ENCODE assay signal across 9 cellular contexts in the genomic region with DNA sequence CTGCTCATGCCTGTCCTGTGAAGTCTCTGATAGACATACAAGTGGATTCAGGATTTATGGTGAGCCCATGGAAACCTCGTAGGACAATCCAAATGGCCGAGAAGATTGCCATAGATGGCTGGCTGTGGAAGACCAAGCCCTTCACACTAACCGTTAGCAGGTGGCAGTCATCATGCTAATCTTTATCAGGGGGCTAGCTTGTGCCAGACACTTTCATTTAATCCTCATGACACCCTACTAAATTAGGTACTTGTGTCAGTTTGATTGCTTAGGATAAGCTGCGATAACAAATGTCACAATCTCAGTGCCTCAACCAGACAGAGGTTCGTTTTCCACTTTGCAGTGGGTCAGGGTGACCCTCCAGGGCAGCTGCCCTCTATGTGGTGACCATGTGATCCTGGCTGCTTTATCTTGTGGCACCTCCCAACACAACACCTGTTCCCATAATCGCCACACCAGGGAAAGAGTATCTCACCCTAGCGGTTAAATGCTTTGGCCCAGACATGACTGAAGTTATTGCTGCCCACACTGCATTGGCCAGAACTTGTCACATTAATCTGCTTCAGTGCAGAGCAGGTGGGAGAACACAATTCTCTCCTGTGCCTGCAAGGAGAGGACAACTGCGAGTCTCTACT.
DNase-seq lines count a peak whose midpoint lies in the region; ATAC-seq and FAIRE-seq lines count a peak whose summit lies in the region.
"Had no signal": no experiment of that assay in that cellular context is flagged by ENCODE, and none has a peak within 500 bp of the region (broad histone marks: within the 10 kb centered on the region; RNA-seq: fewer than 3 reads in every experiment).

No MANE protein-coding gene starts in this region.

- no peaks in the 10 kb centered on the region for H3K79me1 ChIP-seq in mesenchymal stem cell (replicated peaks; ENCODE audit: low read length, poor library complexity, severe bottlenecking)

- no peaks in the 10 kb centered on the region for H3K9me3 ChIP-seq in mesenchymal stem cell (ENCODE audit: control insufficient read depth, low read length)

- DNase-seq in Daoy (ENCODE audit: low read depth): peak; percentile 32
- DNase-seq in HTR-8/SVneo (ENCODE audit: insufficient read length, low spot score): no peak
- DNase-seq in amniotic epithelial cell (ENCODE audit: low read depth): peak; percentile 23
- DNase-seq in mesenchymal stem cell: peak; percentile 0
- DNase-seq in activated CD4-positive, alpha-beta memory T cell treated with anti-CD3 and anti-CD28 coated beads for 36 hours: no peak
- DNase-seq: activated T-cell treated with anti-CD3 and anti-CD28 coated beads, Interleukin-2, amount 50 U/mL, for 4 hours had no signal

- no peak overlapping the region for H2AK5ac ChIP-seq in mesenchymal stem cell (ENCODE audit: low read length, severe bottlenecking)

- no peak overlapping the region for H4K91ac ChIP-seq in mesenchymal stem cell (ENCODE audit: low read length)

- H3K4me1 Mint-ChIP-seq in activated CD4-positive, alpha-beta memory T cell treated with anti-CD3 and anti-CD28 coated beads for 36 hours (ENCODE audit: low read depth): peaks cover 7% of the 10 kb centered on the region

- H3K9ac ChIP-seq in mesenchymal stem cell (ENCODE audit: low read length): no peak overlapping the region

- 76% methylated on average over 7 of the region's 8 CpGs for WGBS in mesenchymal stem cell

- H3K36me3 ChIP-seq in mesenchymal stem cell (ENCODE audit: control insufficient read depth in 1 of 2, insufficient read depth in 2 of 2, low read depth in 1 of 2, low read length in 2 of 2): no peaks in the 10 kb centered on the region

- peaks cover 2% of the 10 kb centered on the region for H3K27me3 Mint-ChIP-seq in activated CD4-positive, alpha-beta memory T cell treated with anti-CD3 and anti-CD28 coated beads for 36 hours

- H3K14ac ChIP-seq in mesenchymal stem cell (ENCODE audit: low read length in 2 of 2): no peak overlapping the region

- H3K4me1 ChIP-seq in mesenchymal stem cell (ENCODE audit: control insufficient read depth, insufficient read depth, low read depth, low read length): no peaks in the 10 kb centered on the region

- FAIRE-seq in HTR-8/SVneo (lab: Jason Lieb, UNC): peak; percentile 49

- POLR2A ChIA-PET in activated CD4-positive, alpha-beta memory T cell treated with anti-CD3 and anti-CD28 coated beads for 36 hours (lab: Charles Lee): no interaction called here

- ATAC-seq in HG02885 (IDR thresholded peaks at IDR 0.05; ENCODE audit: poor library complexity, unreplicated experiment) (no peak), GM18858 (IDR thresholded peaks at IDR 0.05; ENCODE audit: unreplicated experiment) (no peak), GM18502 (IDR thresholded peaks at IDR 0.05; ENCODE audit: poor library complexity, unreplicated experiment) (no peak)
- ATAC-seq: activated T-cell treated with anti-CD3 and anti-CD28 coated beads, Interleukin-2, amount 50 U/mL, for 4 hours had no signal

- H2BK120ac ChIP-seq in mesenchymal stem cell (ENCODE audit: low read depth, low read length): no peak overlapping the region

- no peak overlapping the region for H3K27ac ChIP-seq in mesenchymal stem cell (ENCODE audit: low read length, poor library complexity, severe bottlenecking)

- CTCF ChIA-PET in activated CD4-positive, alpha-beta memory T cell treated with anti-CD3 and anti-CD28 coated beads for 36 hours (lab: Charles Lee): interaction anchor here (1.2 kb wide), 1 partner anchor 39 kb away, joined by 3 read pairs; no protein-coding TSS in a partner anchor

- no peak overlapping the region for H2BK15ac ChIP-seq in mesenchymal stem cell (ENCODE audit: low read depth, poor library complexity, severe bottlenecking)

- no peak overlapping the region for H4K8ac ChIP-seq in mesenchymal stem cell (ENCODE audit: low read length)

- no peak overlapping the region for H3K4me2 ChIP-seq in mesenchymal stem cell (ENCODE audit: low read length, poor library complexity, severe bottlenecking)

- H2AFZ ChIP-seq in mesenchymal stem cell (ENCODE audit: low read depth, low read length): no peak overlapping the region

- H3K27ac Mint-ChIP-seq in activated CD4-positive, alpha-beta memory T cell treated with anti-CD3 and anti-CD28 coated beads for 36 hours: no peak overlapping the region

- H3K4me3 Mint-ChIP-seq in activated CD4-positive, alpha-beta memory T cell treated with anti-CD3 and anti-CD28 coated beads for 36 hours: no peak overlapping the region
- H3K4me3 Mint-ChIP-seq: activated T-cell treated with anti-CD3 and anti-CD28 coated beads, Interleukin-2, amount 50 U/mL, for 4 hours had no signal

- no peak overlapping the region for H3K18ac ChIP-seq in mesenchymal stem cell (ENCODE audit: low read depth in 1 of 2, low read length in 2 of 2)

- H3K9me3 Mint-ChIP-seq in activated CD4-positive, alpha-beta memory T cell treated with anti-CD3 and anti-CD28 coated beads for 36 hours: no peaks in the 10 kb centered on the region
- H3K9me3 Mint-ChIP-seq: activated T-cell treated with anti-CD3 and anti-CD28 coated beads, Interleukin-2, amount 50 U/mL, for 4 hours had no signal

- H3K36me3 Mint-ChIP-seq in activated CD4-positive, alpha-beta memory T cell treated with anti-CD3 and anti-CD28 coated beads for 36 hours: no peaks in the 10 kb centered on the region

- no peak overlapping the region for H2BK12ac ChIP-seq in mesenchymal stem cell (ENCODE audit: low read length in 2 of 2)

- intact Hi-C loops in activated CD4-positive, alpha-beta memory T cell treated with anti-CD3 and anti-CD28 coated beads for 36 hours (cut with micrococcal nuclease): no loop called here

- H3K27me3 ChIP-seq in mesenchymal stem cell (ENCODE audit: control insufficient read depth in 1 of 2, insufficient read depth in 1 of 2, low read length in 2 of 2): peaks cover 0 to 48% of the 10 kb centered on the region in 2 experiments

- H3K23ac ChIP-seq in mesenchymal stem cell (ENCODE audit: low read length in 2 of 2): no peak overlapping the region

- no peak overlapping the region for H2BK5ac ChIP-seq in mesenchymal stem cell (ENCODE audit: low read depth, low read length, poor library complexity, severe bottlenecking)

- no peak overlapping the region for H3K4ac ChIP-seq in mesenchymal stem cell (ENCODE audit: low read depth in 1 of 2, low read length in 2 of 2)

- no peak overlapping the region for H3K4me3 ChIP-seq in mesenchymal stem cell (ENCODE audit: insufficient read depth in 1 of 2, low read depth in 1 of 2, low read length in 2 of 2)

Comparison
In these comparisons a context has a peak if more than half of its experiments do, and no peak if none do; other contexts are left out.
1. DNase-seq: peak in Daoy (single experiment), amniotic epithelial cell (single experiment) and mesenchymal stem cell (single experiment); none in HTR-8/SVneo (single experiment) and activated CD4-positive, alpha-beta memory T cell treated with anti-CD3 and anti-CD28 coated beads for 36 hours (single experiment).